ENCODE assay signal across 8 cellular contexts in the genomic region with DNA sequence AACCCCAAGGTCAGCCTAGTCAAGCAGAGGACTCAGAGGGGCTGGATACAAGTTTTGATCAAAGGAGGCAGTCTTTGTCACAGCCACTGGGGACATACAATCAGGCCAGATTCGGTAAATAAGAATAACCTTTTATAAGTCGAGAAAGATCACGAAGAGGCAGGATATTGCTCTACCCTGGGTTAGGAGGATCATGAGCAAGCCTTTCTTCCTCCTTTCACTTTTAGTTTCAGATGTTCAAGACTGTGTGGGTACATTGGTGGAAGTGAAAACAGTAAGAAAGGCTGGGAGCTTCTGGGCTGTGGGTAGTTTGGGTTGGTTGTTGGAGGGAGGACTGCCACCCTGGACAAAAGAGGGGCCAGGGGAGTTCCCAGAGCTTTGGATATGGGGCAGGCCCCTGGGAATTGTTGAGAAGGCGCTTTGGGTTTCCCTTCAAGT.
A peak's percentile ranks its signal among the peaks of the same experiment; 100 is the strongest.
DNase-seq lines count a peak whose midpoint lies in the region; ATAC-seq and TF ChIP-seq lines count a peak whose summit lies in the region.

No MANE protein-coding gene starts in this region.

- no peaks in the 10 kb centered on the region for H3K36me3 ChIP-seq in right lobe of liver

- no peak overlapping the region for H3K4me3 ChIP-seq in right lobe of liver

- DNase-seq in RPMI7951 (ENCODE audit: low read depth) (peak; percentile 5), right lobe of liver (no peak), occipital lobe (lab: John Stamatoyannopoulos, UW) (no peak), NCI-H774 (lab: John Stamatoyannopoulos, UW) (no peak), dedifferentiated amniotic fluid mesenchymal stem cell (ENCODE audit: extremely low spot score) (no peak), hepatic stellate cell (ENCODE audit: low spot score) (no peak)

- H3K9me3 ChIP-seq in right lobe of liver = no peaks in the 10 kb centered on the region

- H3K4me1 ChIP-seq in right lobe of liver = no peaks in the 10 kb centered on the region

- no peak for TF ChIP-seq POLR2A in right lobe of liver (IDR thresholded peaks at IDR 0.05)

- no peaks in the 10 kb centered on the region for H3K27me3 ChIP-seq in right lobe of liver

- ATAC-seq in GM18861 (IDR thresholded peaks at IDR 0.05; ENCODE audit: unreplicated experiment) (peak; percentile 100), HG02852 (IDR thresholded peaks at IDR 0.05; ENCODE audit: unreplicated experiment) (peak; percentile 99), right lobe of liver (peak; percentile 56 to 83 (median 64))

- no peak overlapping the region for H3K27ac ChIP-seq in right lobe of liver

- WGBS in right lobe of liver (ENCODE audit: insufficient coverage, low coverage, low lambda C conversion rate, missing lambda C conversion rate) = 16% methylated on average over 4 of the region's 4 CpGs

- intact Hi-C loops in right lobe of liver (cut with DNase I) = loop anchor here in 1 of 2 donors (10.0 kb wide), 1 partner anchor 245 kb away; no protein-coding TSS in a partner anchor

- TF ChIP-seq CTCF in right lobe of liver (IDR thresholded peaks at IDR 0.05) = no peak
